Comparison of ENCODE assay signal across 7 cellular contexts in the genomic region with DNA sequence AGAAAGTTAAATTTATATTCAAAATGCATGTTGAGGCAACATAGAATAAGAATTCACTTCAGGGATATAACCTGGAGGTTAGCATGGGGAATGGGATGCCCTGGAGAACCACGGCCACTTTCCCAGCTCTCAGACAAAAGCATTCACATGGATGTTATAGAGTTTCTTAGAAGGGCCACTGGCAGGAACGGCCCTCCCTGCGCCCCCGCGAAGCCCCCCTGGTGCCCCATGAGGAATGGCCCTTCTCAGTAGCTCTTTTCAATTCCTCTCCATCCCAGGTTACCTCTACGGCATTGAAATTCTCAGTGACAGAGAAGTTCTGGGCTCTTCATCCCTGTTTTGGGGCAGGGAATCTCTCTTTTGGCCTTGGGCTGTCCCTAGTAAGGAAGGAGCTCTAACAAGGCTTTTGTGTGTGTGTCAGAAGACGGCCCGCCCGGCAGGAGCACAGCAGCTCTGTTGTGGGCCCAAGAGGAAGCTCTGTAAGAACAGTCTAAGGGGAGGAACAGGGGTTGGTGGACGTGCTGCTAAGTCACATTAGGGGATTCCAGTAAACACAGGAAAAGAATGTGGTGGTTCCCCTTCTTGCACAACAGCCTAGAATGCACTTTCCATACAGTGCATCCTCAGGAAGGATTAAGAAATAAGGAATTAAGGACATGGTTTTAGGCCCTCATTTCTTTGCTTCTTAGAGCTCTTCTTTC.
DNase-seq lines count a peak whose midpoint lies in the region; ATAC-seq and TF ChIP-seq lines count a peak whose summit lies in the region.

No MANE protein-coding gene starts in this region.

- H3K27ac ChIP-seq in testis, result no peak overlapping the region

- H3K9me3 ChIP-seq in testis, result no peaks in the 10 kb centered on the region

- WGBS in testis, 2 donors, result 84 to 85% methylated on average over 10 of the region's 10 CpGs

- peak; percentile 39 for ATAC-seq in HG02642 (IDR thresholded peaks at IDR 0.05; ENCODE audit: poor library complexity, unreplicated experiment)
- ATAC-seq in GM21381 (IDR thresholded peaks at IDR 0.05; ENCODE audit: unreplicated experiment), result no peak

- H3K4me3 ChIP-seq in astrocyte of the spinal cord (ENCODE audit: low read depth, low read length) (no peak overlapping the region), testis (no peak overlapping the region)

- H3K27me3 ChIP-seq in testis, result no peaks in the 10 kb centered on the region

- in situ Hi-C loops in astrocyte of the spinal cord (cut with HindIII; ENCODE audit: low sequenced_read_pairs), result no loop called here

- no peak for TF ChIP-seq POLR2A in testis (IDR thresholded peaks at IDR 0.05)

- no peaks in the 10 kb centered on the region for H3K4me1 ChIP-seq in testis

- H3K36me3 ChIP-seq in testis (ENCODE audit: low read depth, missing control alignments), result no peaks in the 10 kb centered on the region

- TF ChIP-seq CTCF in astrocyte of the spinal cord (IDR thresholded peaks at IDR 0.05; ENCODE audit: low read depth, low read length) (no peak), testis (IDR thresholded peaks at IDR 0.05) (no peak)

- DNase-seq in astrocyte of the spinal cord (ENCODE audit: low read depth, low spot score) (peak; percentile 30), kidney glomerular epithelial cell (lab: John Stamatoyannopoulos, UW) (peak; percentile 45), testis (peak; percentile 44), NCI-H774 (lab: John Stamatoyannopoulos, UW) (no peak), activated gamma-delta T cell treated with Interleukin-2 at 50 U/mL for 16 hours (no peak)

- intact Hi-C loops in testis (cut with DNase I; ENCODE audit: low total_unique reads), result loop anchor here (5.0 kb wide), 1 partner anchor 174 kb away; no protein-coding TSS in a partner anchor

Comparison
In these comparisons a context has a peak if more than half of its experiments do, and no peak if none do; other contexts are left out.
1. DNase-seq: peak in astrocyte of the spinal cord (single experiment), kidney glomerular epithelial cell (single experiment) and testis (single experiment); none in NCI-H774 (single experiment) and activated gamma-delta T cell treated with Interleukin-2 at 50 U/mL for 16 hours (single experiment).